12 cellular contexts compared by ENCODE assay signal in genomic region chr20:4794846-4795245, GRCh38. TPM values are rescaled to one million over a fixed set of nuclear protein-coding genes. Genes with fewer than 3 reads are reported as not detected.
DNase-seq lines count a peak whose midpoint lies in the region; ATAC-seq and TF ChIP-seq lines count a peak whose summit lies in the region.
"Had no signal": no experiment of that assay in that cellular context is flagged by ENCODE, and none has a peak within 500 bp of the region (broad histone marks: within the 10 kb centered on the region; RNA-seq: fewer than 3 reads in every experiment).

No MANE protein-coding gene starts in this region.

- in situ Hi-C loops in mammary epithelial cell (cut with MboI; ENCODE audit: low sequenced_read_pairs in 2 of 2) (no loop called here), HAP-1 (cut with MboI; ENCODE audit: low sequenced_read_pairs) (no loop called here)

- H3K27ac ChIP-seq in breast epithelium (peak overlapping the region; percentile 42 to 83), mammary epithelial cell (ENCODE audit: insufficient read depth, low read depth, low read length) (no peak overlapping the region), RWPE2 (ENCODE audit: poor library complexity, severe bottlenecking) (no peak overlapping the region)

- no peak overlapping the region for H3K9ac ChIP-seq in mammary epithelial cell (ENCODE audit: insufficient read depth, low read length)

- H3K4me1 ChIP-seq in breast epithelium (no peaks in the 10 kb centered on the region), mammary epithelial cell (ENCODE audit: insufficient read depth, low read length) (peaks cover 4% of the 10 kb centered on the region), RWPE2 (ENCODE audit: insufficient read depth, poor library complexity, severe bottlenecking) (no peaks in the 10 kb centered on the region), HAP-1 (no peaks in the 10 kb centered on the region)

- no peak for TF ChIP-seq CTCF in breast epithelium (IDR thresholded peaks at IDR 0.05)
- TF ChIP-seq CTCF in mammary epithelial cell (conservative IDR thresholded peaks at IDR 0.05 in 1 of 2, IDR thresholded peaks at IDR 0.05 in 1 of 2; ENCODE audit: extremely low read depth in 1 of 2, insufficient read depth in 1 of 2, low read depth in 1 of 2, low read length in 2 of 2): no peak
- TF ChIP-seq CTCF in RWPE2 (IDR thresholded peaks at IDR 0.05; ENCODE audit: poor library complexity, severe bottlenecking): no peak
- no peak for TF ChIP-seq CTCF in fibroblast of mammary gland (conservative IDR thresholded peaks at IDR 0.05; ENCODE audit: control insufficient read depth, insufficient read depth, low read depth, low read length)

- 76% methylated on average over 5 of the region's 5 CpGs for WGBS in mammary epithelial cell (ENCODE audit: low coverage, missing lambda C conversion rate)

- H4K20me1 ChIP-seq in mammary epithelial cell (ENCODE audit: insufficient read depth, low read length): no peaks in the 10 kb centered on the region

- H2AFZ ChIP-seq in mammary epithelial cell (ENCODE audit: low read depth, low read length): no peak overlapping the region

- no peaks in the 10 kb centered on the region for H3K79me2 ChIP-seq in mammary epithelial cell (ENCODE audit: insufficient read depth, low read length)

- DNase-seq in breast epithelium (ENCODE audit: low spot score in 2 of 2) (no peak), mammary epithelial cell (no peak), RWPE2 (ENCODE audit: low spot score) (peak; percentile 34), fibroblast of mammary gland (ENCODE audit: low read depth) (peak; percentile 37), GM19240 (ENCODE audit: insufficient read length, low spot score) (no peak), HAP-1 (ENCODE audit: low spot score in 2 of 2) (no peak), ecto neural progenitor cell (ENCODE audit: low spot score) (no peak), H7 (no peak)
- DNase-seq: NCI-H82; stimulated activated CD4-positive, alpha-beta T cell treated with anti-CD3 and anti-CD28 coated beads, Interleukin-12 subunit alpha, Interleukin-12 subunit beta, amount 100 ng/mL, for 4 hours; SW 1271 had no signal

- no peak for TF ChIP-seq POLR2A in breast epithelium (IDR thresholded peaks at IDR 0.05)

- H3K36me3 ChIP-seq in breast epithelium (no peaks in the 10 kb centered on the region), mammary epithelial cell (ENCODE audit: insufficient read depth, low read length) (no peaks in the 10 kb centered on the region), RWPE2 (ENCODE audit: low read depth) (no peaks in the 10 kb centered on the region), HAP-1 (replicated peaks) (peaks cover 2% of the 10 kb centered on the region; the same call in 1 of the 2 replicates), H7 (replicated peaks; ENCODE audit: control insufficient read depth, insufficient read depth, low read length) (no peaks in the 10 kb centered on the region; the same call in 1 of the 2 replicates)

- BruUV-seq in mammary epithelial cell (replicated peaks; lab: Mats Ljungman, UMichigan): no TSS peak

- intact Hi-C loops in breast epithelium (cut with DNase I; ENCODE audit: low total_unique reads) (no loop called here), mammary epithelial cell (cut with micrococcal nuclease) (no loop called here)

- H3K9me3 ChIP-seq in breast epithelium: peaks cover 10 to 15% of the 10 kb centered on the region in 2 donors
- no peaks in the 10 kb centered on the region for H3K9me3 ChIP-seq in mammary epithelial cell (replicated peaks; ENCODE audit: insufficient read depth, low read length)
- H3K9me3 ChIP-seq in RWPE2 (ENCODE audit: severe bottlenecking): no peaks in the 10 kb centered on the region
- H3K9me3 ChIP-seq in HAP-1: no peaks in the 10 kb centered on the region

- dilution Hi-C loops in mammary epithelial cell (cut with HindIII; ENCODE audit: low sequenced_read_pairs): no loop called here

- no peak for ATAC-seq in RWPE2 (ENCODE audit: low read depth)
- ATAC-seq: esophagus mucosa had no signal

- no peaks in the 10 kb centered on the region for H3K27me3 ChIP-seq in breast epithelium
- no peaks in the 10 kb centered on the region for H3K27me3 ChIP-seq in mammary epithelial cell (ENCODE audit: insufficient read depth, low read length)
- H3K27me3 ChIP-seq in RWPE2 (ENCODE audit: insufficient read depth, poor library complexity, severe bottlenecking): no peaks in the 10 kb centered on the region
- H3K27me3 ChIP-seq in HAP-1 (ENCODE audit: low read depth): no peaks in the 10 kb centered on the region
- no peaks in the 10 kb centered on the region for H3K27me3 ChIP-seq in H7 (ENCODE audit: control insufficient read depth, insufficient read depth, low read length)

- CTCF ChIA-PET in mammary epithelial cell (lab: Charles Lee; ENCODE audit: low non-redundant PET): no interaction called here

- H3K4me3 ChIP-seq in breast epithelium (no peak overlapping the region), mammary epithelial cell (replicated peaks in 1 of 3; ENCODE audit: insufficient read depth in 1 of 3, low read depth in 2 of 3, low read length in 3 of 3) (no peak overlapping the region), RWPE2 (ENCODE audit: severe bottlenecking) (no peak overlapping the region), fibroblast of mammary gland (ENCODE audit: control insufficient read depth, low read depth, low read length) (no peak overlapping the region), HAP-1 (no peak overlapping the region), H7 (ENCODE audit: insufficient read depth, low read depth, low read length) (no peak overlapping the region)

- no peak overlapping the region for H3K4me2 ChIP-seq in mammary epithelial cell (ENCODE audit: insufficient read depth, low read depth, low read length)

RNA-seq across cellular contexts. Expression of gene RASSF2, which starts 28.6 kb away (rescaled TPM):
- total RNA-seq in breast epithelium (10 to 100 TPM in 2 of 3 donors, 1 to 10 TPM in 1; 9.5 to 38.6 (median 16.0) TPM), mammary epithelial cell (under 1 TPM; under 0.01 to 0.24 TPM)
- polyA plus RNA-seq in mammary epithelial cell: 0.03 TPM
- polyA minus RNA-seq in mammary epithelial cell: not detected
- total RNA-seq in H7 (2014; rRNA removed; shearing (Covaris generic)): 4.9 and 6.6 TPM in 2 replicates

Comparison
In these comparisons a context has a peak if more than half of its experiments do, and no peak if none do; other contexts are left out.
1. H3K27ac ChIP-seq: peak in breast epithelium (2 of 2); none in mammary epithelial cell (single experiment) and RWPE2 (single experiment).
2. DNase-seq: peak in RWPE2 (single experiment) and fibroblast of mammary gland (single experiment); none in breast epithelium (0 of 2), mammary epithelial cell (single experiment), GM19240 (single experiment), HAP-1 (0 of 2), ecto neural progenitor cell (single experiment) and H7 (single experiment).